ENCODE assay signal across 1 cellular context in genomic region chr7:152025077-152025936, GRCh38.
TF ChIP-seq lines count a peak whose summit lies in the region.

Gene GALNT11 (plus strand): TSS chr7:152025674. CDS start chr7:152094228, 68,554 bp downstream.

TF ChIP-seq in A549, 52 proteins besides CTCF, POLR2A, EP300 and RAD21 (continued from another document):
- TF ChIP-seq EHF (CRISPR knock-in tag; IDR thresholded peaks at IDR 0.05) (no peak), HOXB5 (CRISPR knock-in tag; IDR thresholded peaks at IDR 0.05) (no peak), MYC (IDR thresholded peaks at IDR 0.05; ENCODE audit: borderline replicate concordance, low read length) (no peak; the same call in 1 of the 2 replicates), RNF2 (IDR thresholded peaks at IDR 0.05; ENCODE audit: borderline replicate concordance, low read depth) (no peak), FOSB (CRISPR knock-in tag; IDR thresholded peaks at IDR 0.05) (no peak), CBX8 (IDR thresholded peaks at IDR 0.05) (no peak), CHD4 (IDR thresholded peaks at IDR 0.05; ENCODE audit: borderline replicate concordance) (0 out of 2 replicates have a peak, but pooled peaks have one; percentile 60), MAZ (IDR thresholded peaks at IDR 0.05; ENCODE audit: borderline replicate concordance, low read depth, low read length) (no peak), SMC3 (IDR thresholded peaks at IDR 0.05) (peak; percentile 22; the same call in 1 of the 3 replicates), NPAS2 (CRISPR knock-in tag; IDR thresholded peaks at IDR 0.05; ENCODE audit: borderline replicate concordance) (peak; percentile 88), GATA3 (IDR thresholded peaks at IDR 0.05; ENCODE audit: borderline replicate concordance) (no peak), CEBPB (IDR thresholded peaks at IDR 0.05) (peak; percentile 62; a peak in 2 of 4 replicates), JUN (IDR thresholded peaks at IDR 0.05) (peak; percentile 54 to 88; a peak in 3 of 5 replicates), NFE2L2 (conservative IDR thresholded peaks at IDR 0.05; ENCODE audit: low read length) (no peak), RFX5 (IDR thresholded peaks at IDR 0.05) (no peak), JUNB (IDR thresholded peaks at IDR 0.05) (no peak), ZNF302 (CRISPR knock-in tag; IDR thresholded peaks at IDR 0.05) (no peak), TFCP2L1 (CRISPR knock-in tag; IDR thresholded peaks at IDR 0.05) (no peak), FOXS1 (CRISPR knock-in tag; IDR thresholded peaks at IDR 0.05) (no peak), RARB (CRISPR knock-in tag; IDR thresholded peaks at IDR 0.05) (no peak), ESRRA (IDR thresholded peaks at IDR 0.05; ENCODE audit: borderline replicate concordance, low read length) (no peak)
- TF ChIP-seq, protein P1, sequence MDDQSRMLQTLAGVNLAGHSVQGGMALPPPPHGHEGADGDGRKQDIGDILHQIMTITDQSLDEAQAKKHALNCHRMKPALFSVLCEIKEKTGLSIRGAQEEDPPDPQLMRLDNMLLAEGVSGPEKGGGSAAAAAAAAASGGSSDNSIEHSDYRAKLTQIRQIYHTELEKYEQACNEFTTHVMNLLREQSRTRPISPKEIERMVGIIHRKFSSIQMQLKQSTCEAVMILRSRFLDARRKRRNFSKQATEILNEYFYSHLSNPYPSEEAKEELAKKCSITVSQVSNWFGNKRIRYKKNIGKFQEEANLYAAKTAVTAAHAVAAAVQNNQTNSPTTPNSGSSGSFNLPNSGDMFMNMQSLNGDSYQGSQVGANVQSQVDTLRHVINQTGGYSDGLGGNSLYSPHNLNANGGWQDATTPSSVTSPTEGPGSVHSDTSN (IDR thresholded peaks at IDR 0.05): no peak
- TF ChIP-seq, protein P2, sequence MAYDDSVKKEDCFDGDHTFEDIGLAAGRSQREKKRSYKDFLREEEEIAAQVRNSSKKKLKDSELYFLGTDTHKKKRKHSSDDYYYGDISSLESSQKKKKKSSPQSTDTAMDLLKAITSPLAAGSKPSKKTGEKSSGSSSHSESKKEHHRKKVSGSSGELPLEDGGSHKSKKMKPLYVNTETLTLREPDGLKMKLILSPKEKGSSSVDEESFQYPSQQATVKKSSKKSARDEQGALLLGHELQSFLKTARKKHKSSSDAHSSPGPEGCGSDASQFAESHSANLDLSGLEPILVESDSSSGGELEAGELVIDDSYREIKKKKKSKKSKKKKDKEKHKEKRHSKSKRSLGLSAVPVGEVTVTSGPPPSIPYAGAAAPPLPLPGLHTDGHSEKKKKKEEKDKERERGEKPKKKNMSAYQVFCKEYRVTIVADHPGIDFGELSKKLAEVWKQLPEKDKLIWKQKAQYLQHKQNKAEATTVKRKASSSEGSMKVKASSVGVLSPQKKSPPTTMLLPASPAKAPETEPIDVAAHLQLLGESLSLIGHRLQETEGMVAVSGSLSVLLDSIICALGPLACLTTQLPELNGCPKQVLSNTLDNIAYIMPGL (CRISPR knock-in tag; IDR thresholded peaks at IDR 0.05; ENCODE audit: borderline replicate concordance): no peak
- TF ChIP-seq, protein P3, sequence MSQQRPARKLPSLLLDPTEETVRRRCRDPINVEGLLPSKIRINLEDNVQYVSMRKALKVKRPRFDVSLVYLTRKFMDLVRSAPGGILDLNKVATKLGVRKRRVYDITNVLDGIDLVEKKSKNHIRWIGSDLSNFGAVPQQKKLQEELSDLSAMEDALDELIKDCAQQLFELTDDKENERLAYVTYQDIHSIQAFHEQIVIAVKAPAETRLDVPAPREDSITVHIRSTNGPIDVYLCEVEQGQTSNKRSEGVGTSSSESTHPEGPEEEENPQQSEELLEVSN (IDR thresholded peaks at IDR 0.05; ENCODE audit: borderline replicate concordance, low read depth): peak; percentile 13; the same call in 1 of the 2 replicates
- TF ChIP-seq, protein P4, sequence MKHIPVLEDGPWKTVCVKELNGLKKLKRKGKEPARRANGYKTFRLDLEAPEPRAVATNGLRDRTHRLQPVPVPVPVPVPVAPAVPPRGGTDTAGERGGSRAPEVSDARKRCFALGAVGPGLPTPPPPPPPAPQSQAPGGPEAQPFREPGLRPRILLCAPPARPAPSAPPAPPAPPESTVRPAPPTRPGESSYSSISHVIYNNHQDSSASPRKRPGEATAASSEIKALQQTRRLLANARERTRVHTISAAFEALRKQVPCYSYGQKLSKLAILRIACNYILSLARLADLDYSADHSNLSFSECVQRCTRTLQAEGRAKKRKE (CRISPR knock-in tag; IDR thresholded peaks at IDR 0.05; ENCODE audit: low read depth): peak; percentile 8; the same call in 1 of the 2 replicates
- TF ChIP-seq, protein P5, sequence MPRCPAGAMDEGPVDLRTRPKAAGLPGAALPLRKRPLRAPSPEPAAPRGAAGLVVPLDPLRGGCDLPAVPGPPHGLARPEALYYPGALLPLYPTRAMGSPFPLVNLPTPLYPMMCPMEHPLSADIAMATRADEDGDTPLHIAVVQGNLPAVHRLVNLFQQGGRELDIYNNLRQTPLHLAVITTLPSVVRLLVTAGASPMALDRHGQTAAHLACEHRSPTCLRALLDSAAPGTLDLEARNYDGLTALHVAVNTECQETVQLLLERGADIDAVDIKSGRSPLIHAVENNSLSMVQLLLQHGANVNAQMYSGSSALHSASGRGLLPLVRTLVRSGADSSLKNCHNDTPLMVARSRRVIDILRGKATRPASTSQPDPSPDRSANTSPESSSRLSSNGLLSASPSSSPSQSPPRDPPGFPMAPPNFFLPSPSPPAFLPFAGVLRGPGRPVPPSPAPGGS (IDR thresholded peaks at IDR 0.05): peak; percentile 86; the same call in 2 of the 3 replicates
TF ChIP-seq in A549: peak in this region for 13.
